In genomic region chr7:18496336-18496700, GRCh38 we compare ENCODE assay signal across 1 cellular context.
TF ChIP-seq lines count a peak whose summit lies in the region.

No MANE protein-coding gene starts in this region.

TF ChIP-seq in GM23338, 12 proteins besides CTCF, POLR2A, EP300 and RAD21 (continued from another document):
- TF ChIP-seq REST (IDR thresholded peaks at IDR 0.05; ENCODE audit: unreplicated experiment) (no peak), JUNB (IDR thresholded peaks at IDR 0.05; ENCODE audit: unreplicated experiment) (no peak), ETS1 (IDR thresholded peaks at IDR 0.05) (no peak), CREB1 (CRISPR knock-in tag; IDR thresholded peaks at IDR 0.05; ENCODE audit: low read depth) (no peak), ZNF114 (CRISPR knock-in tag; IDR thresholded peaks at IDR 0.05) (no peak), POLR2AphosphoS5 (IDR thresholded peaks at IDR 0.05; ENCODE audit: low read depth) (no peak), STAT1 (IDR thresholded peaks at IDR 0.05; ENCODE audit: unreplicated experiment) (no peak)
